Comparison of ENCODE assay signal across 8 cellular contexts in genomic region chr6:44245912-44246662, GRCh38. TPM values are rescaled to one million over a fixed set of nuclear protein-coding genes. Genes with fewer than 3 reads are reported as not detected.
A peak's percentile ranks its signal among the peaks of the same experiment; 100 is the strongest.
DNase-seq lines count a peak whose midpoint lies in the region; ATAC-seq, FAIRE-seq and TF ChIP-seq lines count a peak whose summit lies in the region.

No MANE protein-coding gene starts in this region.

- no peaks in the 10 kb centered on the region for H3K9me3 ChIP-seq in HUES6 (ENCODE audit: control insufficient read depth, insufficient read depth, low read depth, low read length)
- no peaks in the 10 kb centered on the region for H3K9me3 ChIP-seq in neural progenitor cell (ENCODE audit: low read depth)
- no peaks in the 10 kb centered on the region for H3K9me3 ChIP-seq in subcutaneous abdominal adipose tissue (ENCODE audit: control insufficient read depth in 5 of 5, low read length in 5 of 5)

- H4K20me1 ChIP-seq in neural progenitor cell (ENCODE audit: low read depth), result peaks cover 41% of the 10 kb centered on the region

- H3K4me3 ChIP-seq in HUES6 (ENCODE audit: low read depth, low read length) (peak overlapping the region; percentile 94), foreskin fibroblast (ENCODE audit: low read depth in 1 of 2, low read length in 2 of 2) (peak overlapping the region; percentile 82 to 93), neural progenitor cell (peak overlapping the region; percentile 95), subcutaneous abdominal adipose tissue (ENCODE audit: low read depth in 1 of 5, low read length in 5 of 5) (peak overlapping the region; percentile 86 to 99 (median 98))

- H3K4me3 Mint-ChIP-seq in neural progenitor cell, result peak overlapping the region; percentile 99

- H3K4me1 ChIP-seq in HUES6 (ENCODE audit: control insufficient read depth, insufficient read depth, low read length) (peaks cover 11% of the 10 kb centered on the region), neural progenitor cell (peaks cover 31% of the 10 kb centered on the region), subcutaneous abdominal adipose tissue (ENCODE audit: control insufficient read depth in 5 of 5, insufficient read depth in 5 of 5, low read length in 5 of 5) (peaks cover 7 to 39% (median 30%) of the 10 kb centered on the region in 5 donors)

- DNase-seq in DMS53 treated with DMSO at 0.1 percent for 48 hours (lab: John Stamatoyannopoulos, UW; ENCODE audit: unreplicated experiment), result peak; percentile 81
- DNase-seq in RCC 7860 (ENCODE audit: low spot score), result peak; percentile 63
- DNase-seq in activated effector memory CD4-positive, alpha-beta T cell treated with anti-CD3 and anti-CD28 coated beads, Interleukin-2, amount 50 U/mL, for 16 hours, result peak; percentile 95
- DNase-seq in foreskin fibroblast, result peak; percentile 88 to 96
- peak; percentile 95 for DNase-seq in neural progenitor cell (ENCODE audit: low spot score)

- H3K79me2 ChIP-seq in neural progenitor cell (ENCODE audit: low read depth), result peaks cover 46% of the 10 kb centered on the region

- peaks cover 34% of the 10 kb centered on the region for H3K4me1 Mint-ChIP-seq in neural progenitor cell

- H3K27ac Mint-ChIP-seq in neural progenitor cell, result peak overlapping the region; percentile 97

- peak; percentile 43 for ATAC-seq in GM21447 (IDR thresholded peaks at IDR 0.05; ENCODE audit: unreplicated experiment)

- H3K9me3 Mint-ChIP-seq in neural progenitor cell, result no peaks in the 10 kb centered on the region

- no peak for FAIRE-seq in RCC 7860 (lab: Jason Lieb, UNC)

- H3F3A ChIP-seq in neural progenitor cell (ENCODE audit: low read depth), result peaks cover 60% of the 10 kb centered on the region

- peaks cover 21% of the 10 kb centered on the region for H3K27me3 Mint-ChIP-seq in neural progenitor cell (ENCODE audit: insufficient read depth, low read depth)

- H3K36me3 Mint-ChIP-seq in neural progenitor cell, result peaks cover 27% of the 10 kb centered on the region

- peak overlapping the region; percentile 97 for H3K9ac ChIP-seq in HUES6 (ENCODE audit: low read length)
- H3K9ac ChIP-seq in neural progenitor cell, result peak overlapping the region; percentile 43
- peak overlapping the region; percentile 91 to 100 (median 98) for H3K9ac ChIP-seq in subcutaneous abdominal adipose tissue (ENCODE audit: low read length in 5 of 5)

- TF ChIP-seq CTCF in foreskin fibroblast (IDR thresholded peaks at IDR 0.05; ENCODE audit: low read depth, low read length), result no peak
- peak; percentile 48 for TF ChIP-seq CTCF in neural progenitor cell (IDR thresholded peaks at IDR 0.05)

- peak overlapping the region; percentile 84 for H2AFZ ChIP-seq in neural progenitor cell (replicated peaks)

- peaks cover 40% of the 10 kb centered on the region for H3K36me3 ChIP-seq in HUES6 (ENCODE audit: control insufficient read depth, insufficient read depth, low read length)
- peaks cover 18% of the 10 kb centered on the region for H3K36me3 ChIP-seq in neural progenitor cell
- peaks cover 18 to 29% (median 27%) of the 10 kb centered on the region in 5 donors for H3K36me3 ChIP-seq in subcutaneous abdominal adipose tissue (ENCODE audit: control insufficient read depth in 5 of 5, insufficient read depth in 5 of 5, low read length in 5 of 5)

- H3K27me3 ChIP-seq in HUES6 (ENCODE audit: control insufficient read depth, insufficient read depth, low read length), result no peaks in the 10 kb centered on the region
- H3K27me3 ChIP-seq in neural progenitor cell, result no peaks in the 10 kb centered on the region
- no peaks in the 10 kb centered on the region for H3K27me3 ChIP-seq in subcutaneous abdominal adipose tissue (ENCODE audit: control insufficient read depth in 5 of 5, insufficient read depth in 4 of 5, low read length in 5 of 5)

- H3K27ac ChIP-seq in HUES6 (ENCODE audit: low read depth, low read length) (peak overlapping the region; percentile 56), neural progenitor cell (peak overlapping the region; percentile 82), subcutaneous abdominal adipose tissue (ENCODE audit: low read depth, low read length) (peak overlapping the region; percentile 99)

- peak overlapping the region; percentile 81 for H3K4me2 ChIP-seq in neural progenitor cell

RNA-seq across cellular contexts. Expression of gene HSP90AB1, which starts 0.8 kb away (rescaled TPM):
- 1,851 and 2,068 TPM in 2 replicates for total RNA-seq in neural progenitor cell (ENCODE audit: low replicate concordance)

RNA-seq across cellular contexts. Expression of gene SLC35B2, which starts 11.2 kb away (rescaled TPM):
- 33.9 and 47.0 TPM in 2 replicates for total RNA-seq in neural progenitor cell (ENCODE audit: low replicate concordance)

RNA-seq across cellular contexts. Expression of gene NFKBIE, which starts 19.3 kb away (rescaled TPM):
- total RNA-seq in neural progenitor cell (ENCODE audit: low replicate concordance), result 5.1 and 15.5 TPM in 2 replicates

RNA-seq across cellular contexts. Expression of gene SLC29A1, which starts 22.7 kb away (rescaled TPM):
- 34.8 and 69.7 TPM in 2 replicates for total RNA-seq in neural progenitor cell (ENCODE audit: low replicate concordance)

RNA-seq across cellular contexts. Expression of gene TMEM151B, which starts 24.2 kb away (rescaled TPM):
- 0.13 and 1.4 TPM in 2 replicates for total RNA-seq in neural progenitor cell (ENCODE audit: low replicate concordance)

Comparison
In these comparisons a context has a peak if more than half of its experiments do, and no peak if none do; other contexts are left out.
1. Peak in every context shown above with its lines: DNase-seq, ATAC-seq, H3K4me3 ChIP-seq and H3K27ac ChIP-seq.
2. H3K9ac ChIP-seq: peak in every context shown above with its lines; median percentile 98 in subcutaneous abdominal adipose tissue; 97 in HUES6; 43 in neural progenitor cell.